21 cellular contexts compared by ENCODE assay signal in the genomic region with DNA sequence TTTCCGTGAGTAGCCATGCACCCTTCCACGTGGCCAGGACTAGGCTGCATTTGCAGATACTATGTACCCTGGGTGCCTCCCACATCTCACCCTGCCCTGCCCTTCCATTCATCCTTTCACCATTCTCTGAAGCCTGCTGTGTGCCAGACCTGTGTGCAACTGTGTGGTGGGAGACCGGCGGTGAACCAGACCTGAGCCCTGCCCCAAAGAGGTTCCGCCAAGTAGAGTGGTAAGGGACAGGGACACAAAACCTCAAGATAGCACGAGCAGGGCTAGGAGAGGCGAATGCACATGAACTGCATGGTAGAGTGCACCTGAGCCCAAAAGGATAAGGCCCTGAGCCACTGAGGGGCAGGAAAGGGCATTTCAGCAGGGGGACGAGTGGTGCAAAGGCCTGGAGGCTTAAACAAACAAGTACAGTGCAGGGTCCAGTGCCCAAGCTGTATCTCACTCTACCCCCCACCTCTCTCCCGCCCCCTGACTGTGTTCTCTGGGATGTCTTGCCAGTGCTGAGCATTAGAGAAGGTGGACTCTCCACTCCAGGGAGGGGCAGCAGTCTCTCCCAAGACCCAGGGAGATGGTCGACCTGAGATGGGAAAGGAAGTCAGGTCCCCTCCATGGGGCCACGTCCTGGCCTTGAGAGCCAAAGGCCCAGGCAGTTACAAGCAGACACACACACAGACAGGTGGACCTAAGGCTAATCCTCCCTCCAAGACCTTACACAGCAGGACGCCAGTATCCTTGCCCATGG.
"Had no signal": no experiment of that assay in that cellular context is flagged by ENCODE, and none has a peak within 500 bp of the region (broad histone marks: within the 10 kb centered on the region; RNA-seq: fewer than 3 reads in every experiment).

No MANE protein-coding gene starts in this region.

- H3K9me3 ChIP-seq: heart right ventricle, mucosa of descending colon, sigmoid colon, testis had no signal

- H3K27me3 Mint-ChIP-seq: activated naive CD8-positive, alpha-beta T cell treated with anti-CD3 and anti-CD28 coated beads, Interleukin-2, amount 50 U/mL, for 24 hours; memory B cell; stimulated activated naive B cell treated with anti-CD40 and anti-IgM and Interleukin-4, amounts not matched to agents 10 μg/mL and 1 μg/mL and 100 μg/mL, for 72 hours had no signal

- FAIRE-seq: kidney had no signal

- H3K9me3 Mint-ChIP-seq: activated naive CD8-positive, alpha-beta T cell treated with anti-CD3 and anti-CD28 coated beads, Interleukin-2, amount 50 U/mL, for 24 hours; activated T-cell treated with anti-CD3 and anti-CD28 coated beads, Interleukin-2, amount 50 U/mL, for 72 hours; memory B cell; stimulated activated naive B cell treated with anti-CD40 and anti-IgM and Interleukin-4, amounts not matched to agents 10 μg/mL and 1 μg/mL and 100 μg/mL, for 72 hours; T-helper 1 cell treated with Interleukin-12 subunit alpha and Interleukin-12 subunit beta and Interleukin-4 antibody, amounts not matched to agents 30 μg/mL and 1 μg/mL, for 36 hours had no signal

- H3K4me3 ChIP-seq: heart right ventricle, mucosa of descending colon, sigmoid colon, smooth muscle cell, testis had no signal

- H3K27ac ChIP-seq: heart right ventricle, sigmoid colon, testis had no signal

- H3K4me1 ChIP-seq: testis had no signal

- H3K36me3 Mint-ChIP-seq: memory B cell; stimulated activated naive B cell treated with anti-CD40 and anti-IgM and Interleukin-4, amounts not matched to agents 10 μg/mL and 1 μg/mL and 100 μg/mL, for 72 hours had no signal

- H3K27ac Mint-ChIP-seq: activated naive CD8-positive, alpha-beta T cell treated with anti-CD3 and anti-CD28 coated beads, Interleukin-2, amount 50 U/mL, for 24 hours; activated T-cell treated with anti-CD3 and anti-CD28 coated beads, Interleukin-2, amount 50 U/mL, for 72 hours; memory B cell; stimulated activated naive B cell treated with anti-CD40 and anti-IgM and Interleukin-4, amounts not matched to agents 10 μg/mL and 1 μg/mL and 100 μg/mL, for 72 hours; T-helper 1 cell treated with Interleukin-12 subunit alpha and Interleukin-12 subunit beta and Interleukin-4 antibody, amounts not matched to agents 30 μg/mL and 1 μg/mL, for 36 hours had no signal

- H3K27me3 ChIP-seq: heart right ventricle, sigmoid colon, testis had no signal

- DNase-seq: activated CD4-positive, alpha-beta T cell treated with anti-CD3 and anti-CD28 coated beads for 4 hours; activated CD4-positive, alpha-beta T cell treated with anti-CD3 and anti-CD28 coated beads, Interleukin-2, amount 50 U/mL, for 48 hours; activated CD4-positive, CD25-positive, alpha-beta regulatory T cell; activated effector memory CD4-positive, alpha-beta T cell treated with anti-CD3 and anti-CD28 coated beads, Interleukin-2, amount 50 U/mL, for 16 hours; activated naive CD4-positive, alpha-beta T cell treated with anti-CD3 and anti-CD28 coated beads, Interleukin-2, amount 50 U/mL, for 16 hours; activated naive CD8-positive, alpha-beta T cell treated with anti-CD3 and anti-CD28 coated beads, Interleukin-2, amount 50 U/mL, for 24 hours; activated T-cell treated with anti-CD3 and anti-CD28 coated beads, Interleukin-2, amount 50 U/mL, for 72 hours; heart right ventricle; kidney; left ventricle myocardium superior; mucosa of descending colon; posterior cingulate gyrus; sigmoid colon; stimulated activated CD4-positive, alpha-beta T cell treated with anti-CD3 and anti-CD28 coated beads, Interleukin-15, amount 100 ng/mL, for 24 hours; stimulated activated naive B cell treated with anti-CD40 and anti-IgM and Interleukin-4, amounts not matched to agents 10 μg/mL and 1 μg/mL and 100 μg/mL, for 72 hours; T1000; testis; trophoblast cell had no signal

- H3K36me3 ChIP-seq: heart right ventricle, sigmoid colon had no signal

- H3K4me3 Mint-ChIP-seq: activated naive CD8-positive, alpha-beta T cell treated with anti-CD3 and anti-CD28 coated beads, Interleukin-2, amount 50 U/mL, for 24 hours; activated T-cell treated with anti-CD3 and anti-CD28 coated beads, Interleukin-2, amount 50 U/mL, for 72 hours; memory B cell; stimulated activated naive B cell treated with anti-CD40 and anti-IgM and Interleukin-4, amounts not matched to agents 10 μg/mL and 1 μg/mL and 100 μg/mL, for 72 hours; T-helper 1 cell treated with Interleukin-12 subunit alpha and Interleukin-12 subunit beta and Interleukin-4 antibody, amounts not matched to agents 30 μg/mL and 1 μg/mL, for 36 hours had no signal

- H3K4me2 ChIP-seq: smooth muscle cell had no signal

- ATAC-seq: activated naive CD8-positive, alpha-beta T cell treated with anti-CD3 and anti-CD28 coated beads, Interleukin-2, amount 50 U/mL, for 24 hours; activated T-cell treated with anti-CD3 and anti-CD28 coated beads, Interleukin-2, amount 50 U/mL, for 72 hours; heart right ventricle; left ventricle myocardium superior; mucosa of descending colon; stimulated activated naive B cell treated with anti-CD40 and anti-IgM and Interleukin-4, amounts not matched to agents 10 μg/mL and 1 μg/mL and 100 μg/mL, for 72 hours had no signal
